Comparison of ENCODE assay signal across 25 cellular contexts in the genomic region with DNA sequence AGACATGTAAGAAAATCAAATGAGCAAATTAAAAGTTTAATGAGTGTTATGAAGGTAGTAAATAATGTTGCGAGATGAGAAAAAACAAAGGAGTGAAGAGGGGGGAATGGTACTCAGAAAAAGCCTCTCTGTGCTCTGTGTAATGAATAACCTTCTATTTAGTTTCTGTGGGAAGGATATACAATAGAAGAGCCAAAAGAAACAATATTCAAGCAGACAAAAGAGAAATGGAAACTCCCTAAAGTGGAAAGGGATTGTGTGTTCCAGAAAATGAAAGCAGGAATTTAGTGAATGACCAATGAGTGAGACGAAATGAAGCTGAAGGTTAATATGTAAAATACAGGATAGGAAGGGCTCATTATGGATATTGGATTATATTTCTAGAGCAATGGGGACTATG. TPM values are rescaled to one million over a fixed set of nuclear protein-coding genes. Genes with fewer than 3 reads are reported as not detected.
"Had no signal": no experiment of that assay in that cellular context is flagged by ENCODE, and none has a peak within 500 bp of the region (broad histone marks: within the 10 kb centered on the region; RNA-seq: fewer than 3 reads in every experiment).

No MANE protein-coding gene starts in this region.

- H3K27me3 ChIP-seq: MG63 had no signal

- H3K4me3 ChIP-seq: MG63 had no signal

- ATAC-seq: HepG2, T-cell had no signal

- DNase-seq: IMR-90, Karpas-422, KG1, MG63, NCI-H1092, NCI-H1105 treated with DMSO at 0.1 percent for 48 hours, NCI-H1417 treated with DMSO at 0.1 percent for 48 hours, NCI-H146, NCI-H1694 treated with DMSO at 0.1 percent for 48 hours, NCI-H1930, NCI-H2081, NCI-H2107, NCI-H2227 treated with DMSO at 0.1 percent for 48 hours, NCI-H524, NCI-H526 treated with DMSO at 0.1 percent for 48 hours, NCI-H748 treated with DMSO at 0.1 percent for 48 hours, SHP77, SW 1271, T-cell had no signal

- H3K36me3 ChIP-seq: MG63 had no signal

- H3K9me3 ChIP-seq: MG63 had no signal

- H3K27ac ChIP-seq: RWPE1 had no signal

- FAIRE-seq: HepG2, RCC 7860 had no signal

RNA-seq across cellular contexts. Expression of a gene that starts 18.5 kb away (rescaled TPM):
- total RNA-seq: HepG2, HT1080, IMR-90, NCI-H460, SK-MEL-5, T-cell had no signal
- polyA plus RNA-seq: HepG2, IMR-90 had no signal

RNA-seq across cellular contexts. Expression of a gene that starts 26.2 kb away (rescaled TPM):
- total RNA-seq: HepG2, HT1080, IMR-90, NCI-H460, SK-MEL-5, T-cell had no signal
- polyA plus RNA-seq: HepG2, IMR-90 had no signal

RNA-seq across cellular contexts. Expression of a gene that starts 28.8 kb away (rescaled TPM):
- total RNA-seq: HepG2, HT1080, IMR-90, NCI-H460, SK-MEL-5, T-cell had no signal
- polyA plus RNA-seq: HepG2, IMR-90 had no signal

RNA-seq across cellular contexts. Expression of a gene that starts 52.7 kb away (rescaled TPM):
- total RNA-seq: HepG2, HT1080, IMR-90, NCI-H460, SK-MEL-5, T-cell had no signal
- polyA plus RNA-seq: HepG2, IMR-90 had no signal
